ENCODE assay signal across 8 cellular contexts in genomic region chr2:239303711-239304532, GRCh38.
A peak's percentile ranks its signal among the peaks of the same experiment; 100 is the strongest.
DNase-seq lines count a peak whose midpoint lies in the region; ATAC-seq and TF ChIP-seq lines count a peak whose summit lies in the region.

No MANE protein-coding gene starts in this region.

- H3K27ac Mint-ChIP-seq in activated B cell treated with CpG ODN at 0.5 μM for 24 hours = peak overlapping the region; percentile 11
- H3K27ac Mint-ChIP-seq in neural crest cell (ENCODE audit: unreplicated experiment) = peak overlapping the region; percentile 94
- no peak overlapping the region for H3K27ac Mint-ChIP-seq in HFFc6

- no peaks in the 10 kb centered on the region for H3K27me3 ChIP-seq in GM06990 (replicated peaks; ENCODE audit: control insufficient read depth, insufficient read depth, low read length)

- peak overlapping the region; percentile 29 for H3K4me3 Mint-ChIP-seq in activated B cell treated with CpG ODN at 0.5 μM for 24 hours
- H3K4me3 Mint-ChIP-seq in neural crest cell = no peak overlapping the region
- H3K4me3 Mint-ChIP-seq in HFFc6 = no peak overlapping the region

- POLR2A ChIA-PET in activated B cell treated with CpG ODN at 0.5 μM for 24 hours (lab: Charles Lee) = interaction anchor here (0.6 to 2.5 kb wide), 7 partner anchors 8 to 97 kb away, joined by 3 to 14 read pairs (median 5); partner anchors contain the start of gene HDAC4

- ATAC-seq in GM21528 (IDR thresholded peaks at IDR 0.05; ENCODE audit: low FRiP score, unreplicated experiment) (peak; percentile 65), activated B cell treated with CpG ODN at 0.5 μM for 24 hours (ENCODE audit: low read depth) (peak; percentile 82)

- no peak overlapping the region for H3K4me3 ChIP-seq in GM06990 (replicated peaks; ENCODE audit: low read depth, low read length)

- TF ChIP-seq CTCF in GM06990 (IDR thresholded peaks at IDR 0.05; ENCODE audit: insufficient read depth, low read length, poor library complexity, severe bottlenecking) = no peak
- TF ChIP-seq CTCF in activated B cell treated with CpG ODN at 0.5 μM for 24 hours (IDR thresholded peaks at IDR 0.05) = no peak
- no peak for TF ChIP-seq CTCF in neural crest cell (conservative IDR thresholded peaks at IDR 0.05)
- TF ChIP-seq CTCF in HFFc6 (IDR thresholded peaks at IDR 0.05) = no peak

- peaks cover 2% of the 10 kb centered on the region for H3K36me3 Mint-ChIP-seq in activated B cell treated with CpG ODN at 0.5 μM for 24 hours (ENCODE audit: low read depth)
- no peaks in the 10 kb centered on the region for H3K36me3 Mint-ChIP-seq in neural crest cell (ENCODE audit: low read depth)
- no peaks in the 10 kb centered on the region for H3K36me3 Mint-ChIP-seq in HFFc6 (ENCODE audit: low read depth)

- intact Hi-C loops in activated B cell treated with CpG ODN at 0.5 μM for 24 hours (cut with micrococcal nuclease) = loop anchor here (1.0 to 5.0 kb wide), 5 partner anchors 10 to 78 kb away; no protein-coding TSS in a partner anchor

- CTCF ChIA-PET in activated B cell treated with CpG ODN at 0.5 μM for 24 hours (lab: Charles Lee) = interaction anchor here (1.3 to 1.5 kb wide), 2 partner anchors 36 to 37 kb away, joined by 3 to 4 read pairs; no protein-coding TSS in a partner anchor

- DNase-seq in GM06990 (ENCODE audit: extremely low read depth, insufficient read length) = peak; percentile 66
- DNase-seq in activated B cell treated with CpG ODN at 0.5 μM for 24 hours = peak; percentile 13
- DNase-seq in neural crest cell (ENCODE audit: low read depth, low spot score) = no peak
- DNase-seq in HFFc6 = no peak
- no peak for DNase-seq in NCI-H774 (lab: John Stamatoyannopoulos, UW)
- DNase-seq in putamen (ENCODE audit: low spot score) = no peak
- no peak for DNase-seq in activated CD8-positive, alpha-beta memory T cell treated with anti-CD3 and anti-CD28 coated beads for 24 hours

- no peaks in the 10 kb centered on the region for H3K36me3 ChIP-seq in GM06990 (ENCODE audit: control insufficient read depth, insufficient read depth, low read length)

- peaks cover 44% of the 10 kb centered on the region for H3K4me1 Mint-ChIP-seq in activated B cell treated with CpG ODN at 0.5 μM for 24 hours
- peaks cover 76% of the 10 kb centered on the region for H3K4me1 Mint-ChIP-seq in neural crest cell
- H3K4me1 Mint-ChIP-seq in HFFc6 (ENCODE audit: low read depth) = peaks cover 10% of the 10 kb centered on the region

- H3K27me3 Mint-ChIP-seq in activated B cell treated with CpG ODN at 0.5 μM for 24 hours (no peaks in the 10 kb centered on the region), neural crest cell (ENCODE audit: low read depth) (no peaks in the 10 kb centered on the region), HFFc6 (ENCODE audit: insufficient read depth) (no peaks in the 10 kb centered on the region)

- H3K9me3 Mint-ChIP-seq in activated B cell treated with CpG ODN at 0.5 μM for 24 hours (no peaks in the 10 kb centered on the region), neural crest cell (no peaks in the 10 kb centered on the region), HFFc6 (no peaks in the 10 kb centered on the region)

Comparison
In these comparisons a context has a peak if more than half of its experiments do, and no peak if none do; other contexts are left out.
1. DNase-seq: peak in GM06990 (single experiment) and activated B cell treated with CpG ODN at 0.5 μM for 24 hours (single experiment); none in neural crest cell (single experiment), HFFc6 (single experiment), NCI-H774 (single experiment), putamen (single experiment) and activated CD8-positive, alpha-beta memory T cell treated with anti-CD3 and anti-CD28 coated beads for 24 hours (single experiment).